11 cellular contexts compared by ENCODE assay signal in genomic region chr21:41640756-41641509, GRCh38.
DNase-seq lines count a peak whose midpoint lies in the region; ATAC-seq and TF ChIP-seq lines count a peak whose summit lies in the region.
"Had no signal": no experiment of that assay in that cellular context is flagged by ENCODE, and none has a peak within 500 bp of the region (broad histone marks: within the 10 kb centered on the region; RNA-seq: fewer than 3 reads in every experiment).

No MANE protein-coding gene starts in this region.

- no peak overlapping the region for H2AFZ ChIP-seq in PC-9

- DNase-seq in AG04450 (ENCODE audit: low read depth, low spot score) (no peak), PC-9 (peak in 1 of 2 experiments; percentile 78), esophagus squamous epithelium (lab: John Stamatoyannopoulos, UW) (no peak), omental fat pad (ENCODE audit: low spot score) (no peak), WERI-Rb-1 (no peak)
- no peak for DNase-seq in stimulated activated CD4-positive, alpha-beta T cell treated with anti-CD3 and anti-CD28 coated beads, Interleukin-12 subunit alpha, Interleukin-12 subunit beta, amount 100 ng/mL, for 4 hours
- DNase-seq: activated gamma-delta T cell, AML-193, NCI-H526 treated with DMSO at 0.1 percent for 48 hours had no signal

- 77 to 82% methylated on average over 5 of the region's 6 CpGs for WGBS in esophagus squamous epithelium, 2 donors

- BruUV-seq in PC-9 (replicated peaks; lab: Mats Ljungman, UMichigan), result no TSS peak

- intact Hi-C loops in PC-9 (cut with micrococcal nuclease; ENCODE audit: unreplicated experiment), result no loop called here
- intact Hi-C loops in esophagus squamous epithelium (cut with DNase I), result no loop called here

- peaks cover 86% of the 10 kb centered on the region for H3K4me1 ChIP-seq in PC-9 (replicated peaks; ENCODE audit: insufficient read depth)
- peaks cover 5 to 36% (median 6%) of the 10 kb centered on the region in 3 donors for H3K4me1 ChIP-seq in esophagus squamous epithelium

- H3K36me3 ChIP-seq in PC-9 (ENCODE audit: low read depth), result no peaks in the 10 kb centered on the region
- no peaks in the 10 kb centered on the region for H3K36me3 ChIP-seq in esophagus squamous epithelium
- no peaks in the 10 kb centered on the region for H3K36me3 ChIP-seq in WERI-Rb-1

- H3K4me2 ChIP-seq in PC-9, result peak overlapping the region; percentile 85

- H4K20me1 ChIP-seq in PC-9 (ENCODE audit: insufficient read depth), result no peaks in the 10 kb centered on the region

- H3K9me3 ChIP-seq in AG04450 (ENCODE audit: control insufficient read depth, insufficient read depth, low read length) (peaks cover 6% of the 10 kb centered on the region), PC-9 (ENCODE audit: insufficient read depth, low read depth) (no peaks in the 10 kb centered on the region), esophagus squamous epithelium (no peaks in the 10 kb centered on the region), WERI-Rb-1 (ENCODE audit: severe bottlenecking) (peaks cover 5% of the 10 kb centered on the region)

- peak overlapping the region; percentile 93 for H3K27ac ChIP-seq in AG04450 (ENCODE audit: low read depth, low read length)
- peak overlapping the region; percentile 100 for H3K27ac ChIP-seq in PC-9
- H3K27ac ChIP-seq in esophagus squamous epithelium, result peak overlapping the region; percentile 53 to 73 (median 72)
- H3K27ac ChIP-seq in WERI-Rb-1, result no peak overlapping the region

- no peak for TF ChIP-seq CTCF in AG04450 (IDR thresholded peaks at IDR 0.05; ENCODE audit: low read depth, low read length)
- TF ChIP-seq CTCF in PC-9 (conservative IDR thresholded peaks at IDR 0.05), result no peak
- no peak for TF ChIP-seq CTCF in esophagus squamous epithelium (IDR thresholded peaks at IDR 0.05)
- TF ChIP-seq CTCF in omental fat pad (IDR thresholded peaks at IDR 0.05), result no peak
- no peak for TF ChIP-seq CTCF in WERI-Rb-1 (IDR thresholded peaks at IDR 0.05; ENCODE audit: low read depth, low read length)

- H3K27me3 ChIP-seq in AG04450 (ENCODE audit: control insufficient read depth, insufficient read depth, low read length) (no peaks in the 10 kb centered on the region), PC-9 (ENCODE audit: insufficient read depth, low read depth) (no peaks in the 10 kb centered on the region), esophagus squamous epithelium (no peaks in the 10 kb centered on the region), WERI-Rb-1 (ENCODE audit: insufficient read depth, low read depth, severe bottlenecking) (no peaks in the 10 kb centered on the region)

- H3K79me2 ChIP-seq in PC-9 (ENCODE audit: low read depth), result peaks cover 6% of the 10 kb centered on the region; the same call in 1 of the 2 replicates

- H3K9me2 ChIP-seq in PC-9 (ENCODE audit: insufficient read depth), result no peaks in the 10 kb centered on the region

- H3K4me3 ChIP-seq in AG04450 (ENCODE audit: low read depth, low read length) (no peak overlapping the region), PC-9 (no peak overlapping the region; the same call in 1 of the 2 replicates), esophagus squamous epithelium (no peak overlapping the region), WERI-Rb-1 (ENCODE audit: low read depth, low read length) (no peak overlapping the region)

- H3F3A ChIP-seq in PC-9 (ENCODE audit: insufficient read depth, low read depth), result peaks cover 49% of the 10 kb centered on the region

- peak; percentile 44 for ATAC-seq in omental fat pad (ENCODE audit: low FRiP score)
- ATAC-seq in GM18868 (IDR thresholded peaks at IDR 0.05; ENCODE audit: unreplicated experiment), result no peak
- no peak for ATAC-seq in HG03175 (IDR thresholded peaks at IDR 0.05; ENCODE audit: unreplicated experiment)

- TF ChIP-seq POLR2A in esophagus squamous epithelium (IDR thresholded peaks at IDR 0.05), result no peak

- POLR2A ChIA-PET in AG04450 (lab: Yijun Ruan, JAX), result no interaction called here
- POLR2A ChIA-PET in PC-9 (lab: Charles Lee; ENCODE audit: unreplicated experiment), result interaction anchor here (0.6 to 0.7 kb wide), 2 partner anchors 65 to 123 kb away, joined by 3 read pairs; no protein-coding TSS in a partner anchor

- CTCF ChIA-PET in AG04450 (lab: Charles Lee) (no interaction called here), PC-9 (lab: Charles Lee) (no interaction called here)
